ENCODE assay signal across 9 cellular contexts in genomic region chr6:137661601-137662000, GRCh38.
DNase-seq lines count a peak whose midpoint lies in the region; ATAC-seq, FAIRE-seq and TF ChIP-seq lines count a peak whose summit lies in the region.
"Had no signal": no experiment of that assay in that cellular context is flagged by ENCODE, and none has a peak within 500 bp of the region (broad histone marks: within the 10 kb centered on the region; RNA-seq: fewer than 3 reads in every experiment).

No MANE protein-coding gene starts in this region.

- H3K4me2 ChIP-seq in DOHH2 (ENCODE audit: low read length) (no peak overlapping the region), Loucy (ENCODE audit: low read depth, low read length, poor library complexity, severe bottlenecking) (no peak overlapping the region), hepatocyte (no peak overlapping the region)

- H3K27ac ChIP-seq in DOHH2 (ENCODE audit: low read depth, low read length) (no peak overlapping the region), hepatocyte (no peak overlapping the region), gastrocnemius medialis (no peak overlapping the region)
- H3K27ac ChIP-seq: parathyroid adenoma had no signal

- no peaks in the 10 kb centered on the region for H3K4me1 ChIP-seq in DOHH2 (ENCODE audit: control insufficient read depth, low read length)
- H3K4me1 ChIP-seq in Loucy (ENCODE audit: insufficient read depth, low read length, poor library complexity, severe bottlenecking), result peaks cover 11% of the 10 kb centered on the region
- peaks cover 20% of the 10 kb centered on the region for H3K4me1 ChIP-seq in hepatocyte (ENCODE audit: insufficient read depth)
- no peaks in the 10 kb centered on the region for H3K4me1 ChIP-seq in gastrocnemius medialis
- H3K4me1 ChIP-seq: parathyroid adenoma had no signal

- TF ChIP-seq CTCF in DOHH2 (IDR thresholded peaks at IDR 0.05; ENCODE audit: low read depth, low read length, poor library complexity, severe bottlenecking), result peak; percentile 75
- peak; percentile 79 for TF ChIP-seq CTCF in Loucy (conservative IDR thresholded peaks at IDR 0.05; ENCODE audit: low read length)
- peak; percentile 18 for TF ChIP-seq CTCF in hepatocyte (IDR thresholded peaks at IDR 0.05; ENCODE audit: poor library complexity)
- peak in 2 of 5 experiments; percentile 23 to 30 for TF ChIP-seq CTCF in gastrocnemius medialis (IDR thresholded peaks at IDR 0.05 in 4 of 5, conservative IDR thresholded peaks at IDR 0.05 in 1 of 5)

- H3K9me3 ChIP-seq in DOHH2 (ENCODE audit: control insufficient read depth, insufficient read depth, low read length) (no peaks in the 10 kb centered on the region), Loucy (ENCODE audit: insufficient read depth, low read depth, low read length) (no peaks in the 10 kb centered on the region), hepatocyte (ENCODE audit: low read depth) (no peaks in the 10 kb centered on the region), gastrocnemius medialis (no peaks in the 10 kb centered on the region)

- H3K9ac ChIP-seq in Loucy (ENCODE audit: low read depth, low read length, poor library complexity, severe bottlenecking), result no peak overlapping the region
- H3K9ac ChIP-seq: parathyroid adenoma had no signal

- intact Hi-C loops in gastrocnemius medialis (cut with DNase I; ENCODE audit: low total_unique reads), result no loop called here

- H3K36me3 ChIP-seq in DOHH2 (ENCODE audit: control insufficient read depth, low read length) (no peaks in the 10 kb centered on the region), Loucy (ENCODE audit: insufficient read depth, low read length) (no peaks in the 10 kb centered on the region), hepatocyte (replicated peaks; ENCODE audit: insufficient read depth, low read depth) (no peaks in the 10 kb centered on the region), gastrocnemius medialis (no peaks in the 10 kb centered on the region)

- H3K79me2 ChIP-seq in DOHH2 (ENCODE audit: control insufficient read depth, low read length) (no peaks in the 10 kb centered on the region), Loucy (ENCODE audit: insufficient read depth, low read length) (no peaks in the 10 kb centered on the region), hepatocyte (no peaks in the 10 kb centered on the region)
- H3K79me2 ChIP-seq: parathyroid adenoma had no signal

- H3K27me3 ChIP-seq in DOHH2 (ENCODE audit: control insufficient read depth, low read length), result 0 out of 2 replicates have a peak, but pooled peaks cover 3% of the 10 kb centered on the region
- no peaks in the 10 kb centered on the region for H3K27me3 ChIP-seq in Loucy (ENCODE audit: insufficient read depth, low read length, poor library complexity, severe bottlenecking)
- no peaks in the 10 kb centered on the region for H3K27me3 ChIP-seq in hepatocyte
- H3K27me3 ChIP-seq in gastrocnemius medialis, result no peaks in the 10 kb centered on the region

- no peak overlapping the region for H2AFZ ChIP-seq in Loucy (ENCODE audit: low read length)
- no peak overlapping the region for H2AFZ ChIP-seq in hepatocyte
- H2AFZ ChIP-seq: parathyroid adenoma had no signal

- no peaks in the 10 kb centered on the region for H4K20me1 ChIP-seq in DOHH2 (ENCODE audit: control insufficient read depth, insufficient read depth, low read depth, low read length)
- H4K20me1 ChIP-seq in Loucy (ENCODE audit: insufficient read depth, low read length, poor library complexity, severe bottlenecking), result no peaks in the 10 kb centered on the region
- no peaks in the 10 kb centered on the region for H4K20me1 ChIP-seq in hepatocyte (ENCODE audit: insufficient read depth, poor library complexity, severe bottlenecking)

- 93% methylated on average over 5 of the region's 5 CpGs for WGBS in hepatocyte (ENCODE audit: low lambda C conversion rate, missing lambda C conversion rate)

- FAIRE-seq in urothelium cell line (lab: Jason Lieb, UNC), result no peak

- H3K4me3 ChIP-seq in DOHH2 (ENCODE audit: low read length) (no peak overlapping the region), Loucy (ENCODE audit: low read length, poor library complexity, severe bottlenecking) (no peak overlapping the region), hepatocyte (no peak overlapping the region), gastrocnemius medialis (no peak overlapping the region)

- in situ Hi-C loops in gastrocnemius medialis (cut with MboI; ENCODE audit: low sequenced_read_pairs in 4 of 4), result no loop called here

- H3K9me2 ChIP-seq in DOHH2 (replicated peaks; ENCODE audit: control insufficient read depth, low read length) (no peaks in the 10 kb centered on the region), Loucy (replicated peaks; ENCODE audit: low read depth, low read length) (no peaks in the 10 kb centered on the region), hepatocyte (replicated peaks; ENCODE audit: insufficient read depth) (no peaks in the 10 kb centered on the region)

- H3F3A ChIP-seq in DOHH2 (ENCODE audit: control insufficient read depth, insufficient read depth), result no peaks in the 10 kb centered on the region
- H3F3A ChIP-seq in Loucy (ENCODE audit: low read depth), result no peaks in the 10 kb centered on the region

- peak; percentile 54 for DNase-seq in activated T-cell treated with anti-CD3 and anti-CD28 coated beads for 1 hour (ENCODE audit: low read depth)
- no peak for DNase-seq in hepatocyte (ENCODE audit: low spot score)
- DNase-seq in stimulated activated naive CD4-positive, alpha-beta T cell (lab: John Stamatoyannopoulos, UW), result peak in 5 of 6 experiments; percentile 10 to 24 (median 16)
- no peak for DNase-seq in gastrocnemius medialis
- DNase-seq in urothelium cell line (ENCODE audit: low spot score), result no peak
- no peak for DNase-seq in C1 segment of cervical spinal cord (lab: John Stamatoyannopoulos, UW)

- no peak for TF ChIP-seq POLR2A in gastrocnemius medialis (IDR thresholded peaks at IDR 0.05)

- ATAC-seq in gastrocnemius medialis, result no peak

Comparison
In these comparisons a context has a peak if more than half of its experiments do, and no peak if none do; other contexts are left out.
1. DNase-seq: peak in activated T-cell treated with anti-CD3 and anti-CD28 coated beads for 1 hour (single experiment) and stimulated activated naive CD4-positive, alpha-beta T cell (5 of 6); none in hepatocyte (single experiment), gastrocnemius medialis (0 of 2), urothelium cell line (single experiment) and C1 segment of cervical spinal cord (0 of 14).